In the genomic region with DNA sequence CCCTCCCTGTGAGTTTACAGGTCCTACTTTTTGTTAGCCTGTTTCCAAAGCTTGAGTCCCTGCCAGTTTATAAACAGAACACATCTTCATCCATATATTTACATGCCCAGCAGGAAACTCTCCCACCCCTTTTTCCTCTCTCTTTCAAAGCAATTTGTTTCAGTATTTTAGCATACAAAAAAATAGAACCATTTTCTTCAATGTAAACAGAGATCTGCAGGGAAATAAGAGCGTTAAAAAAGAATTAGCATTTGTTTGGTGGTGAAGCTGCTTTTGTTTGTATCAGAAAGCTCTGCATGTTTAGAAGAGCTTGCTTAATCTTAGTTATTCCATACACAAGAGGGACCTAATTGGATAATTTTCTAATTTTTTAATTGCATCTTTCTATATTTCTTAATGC, we compare ENCODE assay signal across 18 cellular contexts.
A peak's percentile ranks its signal among the peaks of the same experiment; 100 is the strongest.
DNase-seq lines count a peak whose midpoint lies in the region; ATAC-seq and TF ChIP-seq lines count a peak whose summit lies in the region.
"Had no signal": no experiment of that assay in that cellular context is flagged by ENCODE, and none has a peak within 500 bp of the region (broad histone marks: within the 10 kb centered on the region; RNA-seq: fewer than 3 reads in every experiment).

No MANE protein-coding gene starts in this region.

- ATAC-seq in HG03460 (IDR thresholded peaks at IDR 0.05; ENCODE audit: unreplicated experiment), result no peak

- CTCF ChIA-PET in Caco-2 (lab: Charles Lee), result no interaction called here

- no peaks in the 10 kb centered on the region for H3K9me3 ChIP-seq in Caco-2
- H3K9me3 ChIP-seq: BE2C, SJCRH30 had no signal

- peak; percentile 44 to 80 for DNase-seq in NCI-H2081 (lab: John Stamatoyannopoulos, UW)
- DNase-seq in NCI-H2081 treated with DMSO at 0.1 percent for 48 hours (lab: John Stamatoyannopoulos, UW), result no peak
- peak; percentile 80 for DNase-seq in NCI-H345 (lab: John Stamatoyannopoulos, UW)
- DNase-seq in Caco-2, result no peak
- DNase-seq in cerebellar cortex (ENCODE audit: low spot score), result no peak
- no peak for DNase-seq in amygdala (lab: John Stamatoyannopoulos, UW)
- DNase-seq: 8988T; BE2C; CD4-positive, alpha-beta T cell; DMS79; HCEC 1CT; NCI-H187; NCI-H526; PC-9; SJCRH30; T-helper 2 cell had no signal

- peak overlapping the region in 2 of 5 experiments; percentile 25 to 48 for H3K27ac Mint-ChIP-seq in brain
- H3K27ac Mint-ChIP-seq in Caco-2 (ENCODE audit: unreplicated experiment), result no peak overlapping the region
- H3K27ac Mint-ChIP-seq: CD4-positive, alpha-beta T cell had no signal

- H3K4me3 Mint-ChIP-seq in brain (peak overlapping the region in 3 of 5 experiments; percentile 1 to 51 (median 12)), Caco-2 (ENCODE audit: unreplicated experiment) (no peak overlapping the region)
- H3K4me3 Mint-ChIP-seq: CD4-positive, alpha-beta T cell had no signal

- H3K4me1 ChIP-seq in Caco-2, result no peaks in the 10 kb centered on the region
- H3K4me1 ChIP-seq: BE2C, SJCRH30 had no signal

- no peaks in the 10 kb centered on the region for H3K36me3 ChIP-seq in Caco-2 (ENCODE audit: control insufficient read depth, insufficient read depth, low read length)
- H3K36me3 ChIP-seq: BE2C, SJCRH30 had no signal

- TF ChIP-seq CTCF in brain (conservative IDR thresholded peaks at IDR 0.05) (no peak), Caco-2 (IDR thresholded peaks at IDR 0.05; ENCODE audit: insufficient read depth in 1 of 2, low read depth in 1 of 2, low read length in 1 of 2, severe bottlenecking in 1 of 2, unreplicated experiment in 1 of 2) (no peak)

- peaks cover 13% of the 10 kb centered on the region for H3K4me1 Mint-ChIP-seq in brain
- H3K4me1 Mint-ChIP-seq in Caco-2 (ENCODE audit: low read depth, unreplicated experiment), result no peaks in the 10 kb centered on the region

- POLR2A ChIA-PET in Caco-2 (lab: Charles Lee), result no interaction called here

- H3K36me3 Mint-ChIP-seq in brain, result no peaks in the 10 kb centered on the region
- H3K36me3 Mint-ChIP-seq in Caco-2 (ENCODE audit: insufficient read depth, unreplicated experiment), result no peaks in the 10 kb centered on the region

- H3K27me3 Mint-ChIP-seq in brain, result no peaks in the 10 kb centered on the region
- no peaks in the 10 kb centered on the region for H3K27me3 Mint-ChIP-seq in Caco-2 (ENCODE audit: insufficient read depth, unreplicated experiment)
- H3K27me3 Mint-ChIP-seq: CD4-positive, alpha-beta T cell had no signal

- no TSS peak for BruUV-seq in Caco-2 (replicated peaks; lab: Mats Ljungman, UMichigan)

- H3K27me3 ChIP-seq in Caco-2 (replicated peaks; ENCODE audit: control insufficient read depth, insufficient read depth, low read length), result no peaks in the 10 kb centered on the region
- H3K27me3 ChIP-seq: BE2C, SJCRH30 had no signal

- no peak overlapping the region for H3K4me3 ChIP-seq in Caco-2 (ENCODE audit: low read depth, low read length)
- H3K4me3 ChIP-seq: PC-9, SJCRH30 had no signal

- H3K9me3 Mint-ChIP-seq in brain (peaks cover 0 to 2% (median 0%) of the 10 kb centered on the region in 5 experiments), Caco-2 (ENCODE audit: unreplicated experiment) (no peaks in the 10 kb centered on the region)

- intact Hi-C loops in Caco-2 (cut with micrococcal nuclease; ENCODE audit: unreplicated experiment), result no loop called here

Comparison
In these comparisons a context has a peak if more than half of its experiments do, and no peak if none do; other contexts are left out.
1. DNase-seq: peak in NCI-H2081 (2 of 2) and NCI-H345 (single experiment); none in NCI-H2081 treated with DMSO at 0.1 percent for 48 hours (single experiment), Caco-2 (0 of 2), cerebellar cortex (single experiment) and amygdala (0 of 56).